21 cellular contexts compared by ENCODE assay signal in the genomic region with DNA sequence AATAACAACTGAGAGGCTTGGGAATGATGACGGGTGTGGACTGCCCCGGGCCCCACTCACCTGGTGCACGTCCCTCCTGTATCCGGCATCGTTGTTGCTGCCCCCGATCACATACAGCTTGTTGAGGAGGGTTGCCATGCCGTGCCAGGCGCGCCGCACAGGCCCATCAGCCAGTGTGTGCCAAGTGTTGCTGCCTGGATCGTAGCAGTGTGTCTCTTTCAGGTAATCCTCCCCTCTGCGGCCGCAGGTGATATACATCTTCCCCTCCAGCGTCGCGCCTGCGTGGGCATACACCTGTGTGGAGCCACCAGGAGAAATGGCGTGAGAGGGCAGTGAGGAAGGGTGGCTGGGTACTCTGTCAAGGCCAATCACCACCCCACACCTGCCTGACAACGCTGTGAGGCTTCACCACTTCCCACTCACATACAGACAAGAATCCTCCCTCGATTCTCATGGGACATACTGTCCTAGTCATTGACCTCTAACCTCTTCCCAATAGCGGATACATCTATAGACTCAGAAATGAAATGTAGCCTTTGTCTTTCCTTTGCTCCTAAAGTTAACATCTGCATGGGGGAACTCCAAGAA.
"Had no signal": no experiment of that assay in that cellular context is flagged by ENCODE, and none has a peak within 500 bp of the region (broad histone marks: within the 10 kb centered on the region; RNA-seq: fewer than 3 reads in every experiment).

No MANE protein-coding gene starts in this region.

- H3K4me3 Mint-ChIP-seq: activated CD4-positive, alpha-beta memory T cell treated with anti-CD3 and anti-CD28 coated beads, Interleukin-2, amount 10 ng/mL, durations not matched to agents 7 days and 5 days; activated CD4-positive, alpha-beta T cell treated with anti-CD3 and anti-CD28 coated beads, Interleukin-2, amount 10 ng/mL, durations not matched to agents 7 days and 5 days; activated naive CD4-positive, alpha-beta T cell treated with anti-CD3 and anti-CD28 coated beads, Interleukin-2, amount 50 U/mL, for 24 hours; activated naive CD8-positive, alpha-beta T cell treated with anti-CD3 and anti-CD28 coated beads, Interleukin-2, amount 50 U/mL, for 24 hours; activated T-cell treated with anti-CD3 and anti-CD28 coated beads, Interleukin-2, amount 50 U/mL, for 24 hours; central memory CD8-positive, alpha-beta T cell; nephron had no signal

- DNase-seq: activated CD4-positive, alpha-beta memory T cell treated with anti-CD3 and anti-CD28 coated beads, Interleukin-2, amount 10 ng/mL, durations not matched to agents 7 days and 5 days; activated CD4-positive, alpha-beta T cell treated with anti-CD3 and anti-CD28 coated beads, Interleukin-2, amount 10 ng/mL, durations not matched to agents 7 days and 5 days; activated CD4-positive, CD25-positive, alpha-beta regulatory T cell treated with anti-CD3 and anti-CD28 coated beads, Interleukin-2, amount 50 U/mL, for 72 hours; activated CD8-positive, alpha-beta memory T cell treated with anti-CD3 and anti-CD28 coated beads, Interleukin-2, amount 50 U/mL, for 48 hours; activated naive CD8-positive, alpha-beta T cell treated with anti-CD3 and anti-CD28 coated beads, Interleukin-2, amount 50 U/mL, for 24 hours; activated T-cell treated with anti-CD3 and anti-CD28 coated beads, Interleukin-2, amount 50 U/mL, for 24 hours; amygdala; effector memory CD4-positive, alpha-beta T cell; foreskin keratinocyte; left lung; retina; stimulated activated CD4-positive, alpha-beta T cell treated with anti-CD3 and anti-CD28 coated beads, Interleukin-15, amount 100 ng/mL, for 24 hours; stimulated activated CD4-positive, alpha-beta T cell treated with anti-CD3 and anti-CD28 coated beads, Interleukin-2, amount 100 ng/mL, for 24 hours; stimulated activated naive CD4-positive, alpha-beta T cell; T-helper 2 cell; tibial artery had no signal

- H3K27ac Mint-ChIP-seq: activated CD4-positive, alpha-beta memory T cell treated with anti-CD3 and anti-CD28 coated beads, Interleukin-2, amount 10 ng/mL, durations not matched to agents 7 days and 5 days; activated CD4-positive, alpha-beta T cell treated with anti-CD3 and anti-CD28 coated beads, Interleukin-2, amount 10 ng/mL, durations not matched to agents 7 days and 5 days; activated naive CD4-positive, alpha-beta T cell treated with anti-CD3 and anti-CD28 coated beads, Interleukin-2, amount 50 U/mL, for 24 hours; activated naive CD8-positive, alpha-beta T cell treated with anti-CD3 and anti-CD28 coated beads, Interleukin-2, amount 50 U/mL, for 24 hours; activated T-cell treated with anti-CD3 and anti-CD28 coated beads, Interleukin-2, amount 50 U/mL, for 24 hours; nephron had no signal

- H3K9me3 Mint-ChIP-seq: activated CD4-positive, alpha-beta memory T cell treated with anti-CD3 and anti-CD28 coated beads, Interleukin-2, amount 10 ng/mL, durations not matched to agents 7 days and 5 days; activated CD4-positive, alpha-beta T cell treated with anti-CD3 and anti-CD28 coated beads, Interleukin-2, amount 10 ng/mL, durations not matched to agents 7 days and 5 days; activated naive CD4-positive, alpha-beta T cell treated with anti-CD3 and anti-CD28 coated beads, Interleukin-2, amount 50 U/mL, for 24 hours; activated naive CD8-positive, alpha-beta T cell treated with anti-CD3 and anti-CD28 coated beads, Interleukin-2, amount 50 U/mL, for 24 hours; activated T-cell treated with anti-CD3 and anti-CD28 coated beads, Interleukin-2, amount 50 U/mL, for 24 hours; central memory CD8-positive, alpha-beta T cell; nephron had no signal

- H3K4me1 Mint-ChIP-seq: activated CD4-positive, alpha-beta memory T cell treated with anti-CD3 and anti-CD28 coated beads, Interleukin-2, amount 10 ng/mL, durations not matched to agents 7 days and 5 days; activated CD4-positive, alpha-beta T cell treated with anti-CD3 and anti-CD28 coated beads, Interleukin-2, amount 10 ng/mL, durations not matched to agents 7 days and 5 days; activated naive CD4-positive, alpha-beta T cell treated with anti-CD3 and anti-CD28 coated beads, Interleukin-2, amount 50 U/mL, for 24 hours; activated naive CD8-positive, alpha-beta T cell treated with anti-CD3 and anti-CD28 coated beads, Interleukin-2, amount 50 U/mL, for 24 hours; central memory CD8-positive, alpha-beta T cell; nephron had no signal

- ATAC-seq: activated naive CD8-positive, alpha-beta T cell treated with anti-CD3 and anti-CD28 coated beads, Interleukin-2, amount 50 U/mL, for 24 hours; foreskin keratinocyte; left lung; pancreas; SK-N-SH treated with all-trans-retinoic acid at 6 μM for 48 hours had no signal

- H3K27me3 Mint-ChIP-seq: activated CD4-positive, alpha-beta memory T cell treated with anti-CD3 and anti-CD28 coated beads, Interleukin-2, amount 10 ng/mL, durations not matched to agents 7 days and 5 days; activated CD4-positive, alpha-beta T cell treated with anti-CD3 and anti-CD28 coated beads, Interleukin-2, amount 10 ng/mL, durations not matched to agents 7 days and 5 days; activated naive CD4-positive, alpha-beta T cell treated with anti-CD3 and anti-CD28 coated beads, Interleukin-2, amount 50 U/mL, for 24 hours; activated naive CD8-positive, alpha-beta T cell treated with anti-CD3 and anti-CD28 coated beads, Interleukin-2, amount 50 U/mL, for 24 hours; activated T-cell treated with anti-CD3 and anti-CD28 coated beads, Interleukin-2, amount 50 U/mL, for 24 hours; central memory CD8-positive, alpha-beta T cell had no signal
